ENCODE assay signal across 16 cellular contexts in genomic region chr2:24779121-24779520, GRCh38. TPM values are rescaled to one million over a fixed set of nuclear protein-coding genes. Genes with fewer than 3 reads are reported as not detected.
"Had no signal": no experiment of that assay in that cellular context is flagged by ENCODE, and none has a peak within 500 bp of the region (broad histone marks: within the 10 kb centered on the region; RNA-seq: fewer than 3 reads in every experiment).

No MANE protein-coding gene starts in this region.

- H3K36me3 ChIP-seq: ascending aorta, esophagus squamous epithelium, prostate gland, suprapubic skin, upper lobe of left lung had no signal

- H3K27me3 ChIP-seq: ascending aorta, dorsolateral prefrontal cortex, esophagus squamous epithelium, foreskin keratinocyte, suprapubic skin, upper lobe of left lung had no signal

- DNase-seq: activated CD4-positive, alpha-beta memory T cell treated with anti-CD3 and anti-CD28 coated beads, Interleukin-2, amount 10 ng/mL, durations not matched to agents 7 days and 5 days; activated CD4-positive, alpha-beta T cell treated with anti-CD3 and anti-CD28 coated beads for 36 hours; activated CD8-positive, alpha-beta memory T cell treated with anti-CD3 and anti-CD28 coated beads, Interleukin-2, amount 50 U/mL, for 4 hours; activated naive CD4-positive, alpha-beta T cell; dorsolateral prefrontal cortex; esophagus squamous epithelium; foreskin keratinocyte; naive thymus-derived CD4-positive, alpha-beta T cell; stimulated activated CD4-positive, alpha-beta T cell treated with anti-CD3 and anti-CD28 coated beads, Interleukin-2, amount 100 ng/mL, for 48 hours; stimulated activated naive CD4-positive, alpha-beta T cell treated with Interleukin-2 at 50 U/mL for 16 hours; T1000; upper lobe of left lung had no signal

- H3K4me3 ChIP-seq: ascending aorta, dorsolateral prefrontal cortex, esophagus squamous epithelium, prostate gland, suprapubic skin, upper lobe of left lung had no signal

- H3K9me3 ChIP-seq: ascending aorta, esophagus squamous epithelium, prostate gland, suprapubic skin, upper lobe of left lung had no signal

- H3K4me1 ChIP-seq: ascending aorta, esophagus squamous epithelium, foreskin keratinocyte, prostate gland, suprapubic skin had no signal

- H3K27ac ChIP-seq: ascending aorta, dorsolateral prefrontal cortex, esophagus squamous epithelium, foreskin keratinocyte, prostate gland, suprapubic skin, VCaP had no signal

- ATAC-seq: activated CD4-positive, alpha-beta T cell treated with anti-CD3 and anti-CD28 coated beads for 36 hours; foreskin keratinocyte; naive thymus-derived CD4-positive, alpha-beta T cell had no signal

RNA-seq across cellular contexts. Expression of gene CENPO, which starts 14.1 kb away (rescaled TPM):
- total RNA-seq: ascending aorta had no signal
